11 cellular contexts compared by ENCODE assay signal in genomic region chr5:2739360-2740050, GRCh38. TPM values are rescaled to one million over a fixed set of nuclear protein-coding genes. Genes with fewer than 3 reads are reported as not detected.
A peak's percentile ranks its signal among the peaks of the same experiment; 100 is the strongest.
DNase-seq lines count a peak whose midpoint lies in the region; ATAC-seq and TF ChIP-seq lines count a peak whose summit lies in the region.
"Had no signal": no experiment of that assay in that cellular context is flagged by ENCODE, and none has a peak within 500 bp of the region (broad histone marks: within the 10 kb centered on the region; RNA-seq: fewer than 3 reads in every experiment).

No MANE protein-coding gene starts in this region.

- no peak overlapping the region for H4K5ac ChIP-seq in IMR-90 (ENCODE audit: low read depth, low read length)

- H2BK15ac ChIP-seq in IMR-90 (ENCODE audit: low read depth, low read length) = no peak overlapping the region

- no peak overlapping the region for H3K14ac ChIP-seq in IMR-90 (replicated peaks; ENCODE audit: low read depth, low read length)

- no peaks in the 10 kb centered on the region for H3K9me1 ChIP-seq in IMR-90 (ENCODE audit: insufficient read depth, low read length)

- no peaks in the 10 kb centered on the region for H4K20me1 ChIP-seq in IMR-90 (ENCODE audit: insufficient read depth, low read length)

- H3K27ac ChIP-seq in IMR-90 (ENCODE audit: insufficient read depth, low read length) (no peak overlapping the region), coronary artery (no peak overlapping the region), subcutaneous abdominal adipose tissue (ENCODE audit: low read depth, low read length) (no peak overlapping the region)

- H3K23ac ChIP-seq in IMR-90 (ENCODE audit: low read depth, low read length) = no peak overlapping the region

- no peak for TF ChIP-seq POLR2A in IMR-90 (IDR thresholded peaks at IDR 0.05; ENCODE audit: low read depth, low read length)

- H2AK5ac ChIP-seq in IMR-90 (ENCODE audit: low read depth, low read length) = no peak overlapping the region

- no peak for TF ChIP-seq RAD21 in IMR-90 (IDR thresholded peaks at IDR 0.05; ENCODE audit: low read length)

- H2BK20ac ChIP-seq in IMR-90 (ENCODE audit: low read depth, low read length) = no peak overlapping the region

- no peak overlapping the region for H2AK9ac ChIP-seq in IMR-90 (replicated peaks; ENCODE audit: low read depth, low read length, poor library complexity)

- H3K79me1 ChIP-seq in IMR-90 (ENCODE audit: low read depth in 1 of 2, low read length in 2 of 2) = no peaks in the 10 kb centered on the region

- H2BK120ac ChIP-seq in IMR-90 (ENCODE audit: low read depth, low read length) = no peak overlapping the region

- no peak overlapping the region; the same call in 1 of the 2 replicates for H3K4me2 ChIP-seq in IMR-90 (ENCODE audit: low read depth, low read length)

- H2AFZ ChIP-seq in IMR-90 (replicated peaks; ENCODE audit: low read length, poor library complexity) = peak overlapping the region; percentile 19

- in situ Hi-C loops in IMR-90 (cut with MboI; ENCODE audit: low sequenced_read_pairs) = no loop called here

- H4K8ac ChIP-seq in IMR-90 (ENCODE audit: low read depth in 2 of 2, low read length in 2 of 2) = no peak overlapping the region

- POLR2A ChIA-PET in IMR-90 (lab: Charles Lee; ENCODE audit: unreplicated experiment) = no interaction called here

- intact Hi-C loops in IMR-90 (cut with micrococcal nuclease) = no loop called here

- H3K18ac ChIP-seq in IMR-90 (ENCODE audit: low read depth, low read length) = no peak overlapping the region

- no peak overlapping the region for H3K4ac ChIP-seq in IMR-90 (ENCODE audit: low read depth, low read length)

- no peak overlapping the region for H2BK5ac ChIP-seq in IMR-90 (ENCODE audit: low read depth, low read length, poor library complexity, severe bottlenecking)

- peak overlapping the region; percentile 49 for H3K4me3 ChIP-seq in IMR-90 (ENCODE audit: insufficient read depth, low read depth, low read length)
- peak overlapping the region; percentile 75 for H3K4me3 ChIP-seq in coronary artery
- peak overlapping the region in 4 of 5 donors; percentile 58 to 73 (median 67) for H3K4me3 ChIP-seq in subcutaneous abdominal adipose tissue (ENCODE audit: low read depth in 1 of 5, low read length in 5 of 5)

- DNase-seq in IMR-90 (no peak), coronary artery (ENCODE audit: low spot score) (peak; percentile 62), left lobe of liver (ENCODE audit: low spot score) (no peak), cerebellum (ENCODE audit: low spot score) (no peak), NCI-H345 treated with DMSO at 0.1 percent for 48 hours (lab: John Stamatoyannopoulos, UW; ENCODE audit: unreplicated experiment) (no peak), T1000 (lab: John Stamatoyannopoulos, UW) (no peak)
- DNase-seq: activated CD4-positive, alpha-beta T cell treated with anti-CD3 and anti-CD28 coated beads, Interleukin-2, amount 10 ng/mL, durations not matched to agents 24 days and 14 days; effector memory CD4-positive, alpha-beta T cell; NCI-H2081 treated with DMSO at 0.1 percent for 48 hours had no signal

- H3K4me1 ChIP-seq in IMR-90 (ENCODE audit: control insufficient read depth, insufficient read depth, low read length) = no peaks in the 10 kb centered on the region
- H3K4me1 ChIP-seq in subcutaneous abdominal adipose tissue (ENCODE audit: control insufficient read depth in 5 of 5, insufficient read depth in 5 of 5, low read length in 5 of 5) = peaks cover 0 to 24% (median 21%) of the 10 kb centered on the region in 5 donors

- 0% methylated on average over 26 of the region's 68 CpGs; no CpG with 5 or more reads in 1 of the 2 experiments for WGBS in IMR-90 (ENCODE audit: extremely low coverage in 2 of 2, insufficient read length in 1 of 2), 2 experiments

- dilution Hi-C loops in IMR-90 (cut with HindIII; ENCODE audit: low sequenced_read_pairs, unreplicated experiment) = no loop called here

- TF ChIP-seq CTCF in IMR-90 (conservative IDR thresholded peaks at IDR 0.05; ENCODE audit: low read depth, low read length) = no peak
- no peak for TF ChIP-seq CTCF in coronary artery (IDR thresholded peaks at IDR 0.05)

- CTCF ChIA-PET in IMR-90 (lab: Yijun Ruan, JAX) = no interaction called here

- H3K27me3 ChIP-seq in IMR-90 (ENCODE audit: control insufficient read depth, insufficient read depth, low read length) (peaks cover 24% of the 10 kb centered on the region), subcutaneous abdominal adipose tissue (ENCODE audit: control insufficient read depth in 5 of 5, insufficient read depth in 4 of 5, low read length in 5 of 5) (peaks cover 4 to 28% (median 19%) of the 10 kb centered on the region in 5 donors)

- ATAC-seq in IMR-90 (ENCODE audit: low read depth) (peak; percentile 72), left lobe of liver (peak; percentile 65), HG03378 (IDR thresholded peaks at IDR 0.05; ENCODE audit: unreplicated experiment) (no peak)

- no peak overlapping the region for H3K56ac ChIP-seq in IMR-90 (ENCODE audit: extremely low read depth, insufficient read depth, low read length)

- H3K9ac ChIP-seq in IMR-90 (ENCODE audit: low read depth, low read length) = no peak overlapping the region
- H3K9ac ChIP-seq in subcutaneous abdominal adipose tissue (ENCODE audit: low read length in 5 of 5) = peak overlapping the region in 3 of 5 donors; percentile 21 to 66 (median 51)

- no TSS peak for BruUV-seq in IMR-90 (replicated peaks; lab: Mats Ljungman, UMichigan)

- H3K9me3 ChIP-seq in IMR-90 (ENCODE audit: control insufficient read depth, insufficient read depth, low read length) = no peaks in the 10 kb centered on the region; the same call in 1 of the 2 replicates
- H3K9me3 ChIP-seq in subcutaneous abdominal adipose tissue (ENCODE audit: control insufficient read depth in 5 of 5, low read length in 5 of 5) = peaks cover 0 to 8% (median 0%) of the 10 kb centered on the region in 5 donors

- H3K36me3 ChIP-seq in IMR-90 (ENCODE audit: control insufficient read depth, insufficient read depth, low read length) = no peaks in the 10 kb centered on the region
- peaks cover 0 to 2% (median 0%) of the 10 kb centered on the region in 5 donors for H3K36me3 ChIP-seq in subcutaneous abdominal adipose tissue (ENCODE audit: control insufficient read depth in 5 of 5, insufficient read depth in 5 of 5, low read length in 5 of 5)

- H4K91ac ChIP-seq in IMR-90 (ENCODE audit: insufficient read depth, low read depth, low read length) = no peak overlapping the region

TF ChIP-seq in IMR-90, 13 proteins besides CTCF, POLR2A, EP300 and RAD21:
- no peak for TF ChIP-seq RFX5 (IDR thresholded peaks at IDR 0.05; ENCODE audit: low read depth, low read length)
- no peak for TF ChIP-seq BHLHE40 (IDR thresholded peaks at IDR 0.05; ENCODE audit: low read depth, low read length)
- no peak for TF ChIP-seq SMC3 (IDR thresholded peaks at IDR 0.05; ENCODE audit: low read depth, low read length)
- TF ChIP-seq CEBPB (IDR thresholded peaks at IDR 0.05; ENCODE audit: low read depth, low read length) = no peak
- TF ChIP-seq USF2 (IDR thresholded peaks at IDR 0.05; ENCODE audit: low read depth, low read length) = no peak
- TF ChIP-seq MAZ (IDR thresholded peaks at IDR 0.05; ENCODE audit: borderline replicate concordance, low read depth, low read length) = no peak
- TF ChIP-seq MXI1 (IDR thresholded peaks at IDR 0.05; ENCODE audit: borderline replicate concordance, low read depth, low read length) = no peak
- TF ChIP-seq NFE2L2 (IDR thresholded peaks at IDR 0.05; ENCODE audit: low read depth, low read length) = no peak
- no peak for TF ChIP-seq RCOR1 (IDR thresholded peaks at IDR 0.05; ENCODE audit: insufficient replicate concordance, low read length)
- TF ChIP-seq FOS (IDR thresholded peaks at IDR 0.05; ENCODE audit: low read depth, low read length) = no peak
- TF ChIP-seq MAFK (IDR thresholded peaks at IDR 0.05; ENCODE audit: low read depth, low read length) = no peak
- no peak for TF ChIP-seq ELK1 (IDR thresholded peaks at IDR 0.05; ENCODE audit: borderline replicate concordance, low read depth, low read length)
TF ChIP-seq in IMR-90: peak in this region for 0.

RNA-seq across cellular contexts. Expression of gene IRX2, which starts 12.0 kb away (rescaled TPM):
- total RNA-seq in IMR-90 (2012; rRNA removed) (0.36 and 0.56 TPM in 2 replicates), left lobe of liver (not detected), cerebellum (17.6 TPM)
- 0.97 and 1.1 TPM in 2 replicates for polyA plus RNA-seq in IMR-90 (2012; rRNA removed)
- 1.3 and 1.4 TPM in 2 replicates for polyA plus RNA-seq in IMR-90 (2012; cell fraction: cytosol; rRNA removed)
- 2.4 and 4.9 TPM in 2 replicates for polyA plus RNA-seq in IMR-90 (2012; cell fraction: nucleus; rRNA removed; ENCODE audit: low replicate concordance)
- total RNA-seq: activated CD4-positive, alpha-beta T cell treated with anti-CD3 and anti-CD28 coated beads, Interleukin-2, amount 10 ng/mL, durations not matched to agents 24 days and 14 days had no signal

Comparison
In these comparisons a context has a peak if more than half of its experiments do, and no peak if none do; other contexts are left out.
1. RNA of gene IRX2, which starts 12.0 kb away (total RNA-seq): 17.6 TPM in cerebellum (single experiment); 0.36 to 0.56 TPM in IMR-90 and not detected in left lobe of liver (single experiment); every median in the first group is over 10 times any median in the second.
2. Peak in every context shown above with its lines, with median percentiles within 50 percentile points of each other: H3K4me3 ChIP-seq.